8 cellular contexts compared by ENCODE assay signal in the genomic region with DNA sequence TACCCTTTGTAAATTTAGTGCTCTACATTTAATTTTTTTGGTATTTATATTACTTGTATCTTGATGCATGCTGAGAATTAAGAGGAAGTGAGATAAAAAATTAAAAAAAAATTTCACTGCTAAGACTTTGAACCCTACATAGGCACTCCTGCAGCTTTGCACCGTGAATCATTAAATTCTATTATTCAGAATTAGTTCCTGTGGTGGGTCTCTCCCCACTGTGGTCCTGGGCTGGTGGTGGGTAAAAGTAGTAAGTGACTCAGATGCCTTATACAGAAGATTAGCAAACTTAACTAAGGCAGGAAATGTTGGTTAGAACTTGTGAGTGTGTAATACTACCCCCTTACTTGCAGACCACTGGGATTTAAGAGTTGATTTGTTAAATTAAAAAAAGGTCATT.
DNase-seq lines count a peak whose midpoint lies in the region; ATAC-seq and TF ChIP-seq lines count a peak whose summit lies in the region.

No MANE protein-coding gene starts in this region.

- peaks cover 20% of the 10 kb centered on the region for H3K4me1 Mint-ChIP-seq in activated naive CD4-positive, alpha-beta T cell treated with anti-CD3 and anti-CD28 coated beads for 36 hours (ENCODE audit: low read depth)
- peaks cover 14% of the 10 kb centered on the region for H3K4me1 Mint-ChIP-seq in activated naive CD4-positive, alpha-beta T cell treated with anti-CD3 and anti-CD28 coated beads, Interleukin-2, amount 10 ng/mL, durations not matched to agents 7 days and 5 days
- H3K4me1 Mint-ChIP-seq in immature natural killer cell: peaks cover 47 to 61% of the 10 kb centered on the region in 2 donors
- H3K4me1 Mint-ChIP-seq in stimulated activated naive CD8-positive, alpha-beta T cell treated with anti-CD3 and anti-CD28 coated beads, Interleukin-15, Interleukin-2, amounts not matched to agents 100 ng/mL and 50 ng/mL, for 24 hours (ENCODE audit: low read depth): peaks cover 65% of the 10 kb centered on the region

- no peaks in the 10 kb centered on the region for H3K27me3 ChIP-seq in RWPE2 (ENCODE audit: insufficient read depth, poor library complexity, severe bottlenecking)
- no peaks in the 10 kb centered on the region for H3K27me3 ChIP-seq in right atrium auricular region

- H3K4me3 ChIP-seq in RWPE2 (ENCODE audit: severe bottlenecking): no peak overlapping the region
- H3K4me3 ChIP-seq in right atrium auricular region: no peak overlapping the region

- intact Hi-C loops in activated naive CD4-positive, alpha-beta T cell treated with anti-CD3 and anti-CD28 coated beads for 36 hours (cut with micrococcal nuclease): no loop called here

- H3K9me3 ChIP-seq in RWPE2 (ENCODE audit: severe bottlenecking): no peaks in the 10 kb centered on the region
- no peaks in the 10 kb centered on the region for H3K9me3 ChIP-seq in right atrium auricular region

- peaks cover 1% of the 10 kb centered on the region for H3K36me3 Mint-ChIP-seq in activated naive CD4-positive, alpha-beta T cell treated with anti-CD3 and anti-CD28 coated beads for 36 hours (ENCODE audit: low read depth)
- H3K36me3 Mint-ChIP-seq in activated naive CD4-positive, alpha-beta T cell treated with anti-CD3 and anti-CD28 coated beads, Interleukin-2, amount 10 ng/mL, durations not matched to agents 7 days and 5 days: peaks cover 43% of the 10 kb centered on the region
- peaks cover 10 to 32% (median 16%) of the 10 kb centered on the region in 3 donors for H3K36me3 Mint-ChIP-seq in immature natural killer cell
- peaks cover 19% of the 10 kb centered on the region for H3K36me3 Mint-ChIP-seq in stimulated activated naive CD8-positive, alpha-beta T cell treated with anti-CD3 and anti-CD28 coated beads, Interleukin-15, Interleukin-2, amounts not matched to agents 100 ng/mL and 50 ng/mL, for 24 hours (ENCODE audit: low read depth)

- no peaks in the 10 kb centered on the region for H3K27me3 Mint-ChIP-seq in activated naive CD4-positive, alpha-beta T cell treated with anti-CD3 and anti-CD28 coated beads for 36 hours (ENCODE audit: low read depth)
- H3K27me3 Mint-ChIP-seq in activated naive CD4-positive, alpha-beta T cell treated with anti-CD3 and anti-CD28 coated beads, Interleukin-2, amount 10 ng/mL, durations not matched to agents 7 days and 5 days: no peaks in the 10 kb centered on the region
- H3K27me3 Mint-ChIP-seq in immature natural killer cell (ENCODE audit: low read depth in 3 of 3): peaks cover 0 to 6% (median 0%) of the 10 kb centered on the region in 3 donors
- H3K27me3 Mint-ChIP-seq in stimulated activated naive CD8-positive, alpha-beta T cell treated with anti-CD3 and anti-CD28 coated beads, Interleukin-15, Interleukin-2, amounts not matched to agents 100 ng/mL and 50 ng/mL, for 24 hours: no peaks in the 10 kb centered on the region

- no peak overlapping the region for H3K4me3 Mint-ChIP-seq in activated naive CD4-positive, alpha-beta T cell treated with anti-CD3 and anti-CD28 coated beads for 36 hours
- H3K4me3 Mint-ChIP-seq in activated naive CD4-positive, alpha-beta T cell treated with anti-CD3 and anti-CD28 coated beads, Interleukin-2, amount 10 ng/mL, durations not matched to agents 7 days and 5 days: no peak overlapping the region
- peak overlapping the region; percentile 62 to 86 (median 77) for H3K4me3 Mint-ChIP-seq in immature natural killer cell
- H3K4me3 Mint-ChIP-seq in stimulated activated naive CD8-positive, alpha-beta T cell treated with anti-CD3 and anti-CD28 coated beads, Interleukin-15, Interleukin-2, amounts not matched to agents 100 ng/mL and 50 ng/mL, for 24 hours: peak overlapping the region; percentile 37

- TF ChIP-seq CTCF in RWPE2 (IDR thresholded peaks at IDR 0.05; ENCODE audit: poor library complexity, severe bottlenecking): no peak
- no peak for TF ChIP-seq CTCF in right atrium auricular region (IDR thresholded peaks at IDR 0.05)

- H3K36me3 ChIP-seq in RWPE2 (ENCODE audit: low read depth) (peaks cover 58% of the 10 kb centered on the region), right atrium auricular region (peaks cover 36% of the 10 kb centered on the region)

- CTCF ChIA-PET in activated naive CD4-positive, alpha-beta T cell treated with anti-CD3 and anti-CD28 coated beads for 36 hours (lab: Charles Lee): no interaction called here
- CTCF ChIA-PET in activated naive CD4-positive, alpha-beta T cell treated with anti-CD3 and anti-CD28 coated beads, Interleukin-2, amount 10 ng/mL, durations not matched to agents 7 days and 5 days (lab: Charles Lee): interaction anchor here (1.5 to 6.2 kb wide), 2 partner anchors 22 to 189 kb away, joined by 3 to 75 read pairs; no protein-coding TSS in a partner anchor

- DNase-seq in activated naive CD4-positive, alpha-beta T cell treated with anti-CD3 and anti-CD28 coated beads for 36 hours: peak; percentile 40
- DNase-seq in activated naive CD4-positive, alpha-beta T cell treated with anti-CD3 and anti-CD28 coated beads, Interleukin-2, amount 10 ng/mL, durations not matched to agents 7 days and 5 days: no peak
- DNase-seq in RWPE2 (ENCODE audit: low spot score) (no peak), immature natural killer cell (peak; percentile 41 to 63 (median 44)), right atrium auricular region (ENCODE audit: low spot score) (no peak), iPS-NIHi7 (ENCODE audit: extremely low spot score) (no peak)

- peak; percentile 46; the same call in 2 of the 3 replicates for ATAC-seq in RWPE2 (ENCODE audit: low read depth)
- no peak for ATAC-seq in GM21717 (IDR thresholded peaks at IDR 0.05; ENCODE audit: unreplicated experiment)

- H3K27ac ChIP-seq in RWPE2 (ENCODE audit: poor library complexity, severe bottlenecking) (peak overlapping the region; percentile 74), right atrium auricular region (no peak overlapping the region)

- H3K4me1 ChIP-seq in RWPE2 (ENCODE audit: insufficient read depth, poor library complexity, severe bottlenecking) (peaks cover 35% of the 10 kb centered on the region), right atrium auricular region (peaks cover 0 to 30% of the 10 kb centered on the region in 2 donors)

- no peaks in the 10 kb centered on the region for H3K9me3 Mint-ChIP-seq in activated naive CD4-positive, alpha-beta T cell treated with anti-CD3 and anti-CD28 coated beads for 36 hours
- H3K9me3 Mint-ChIP-seq in activated naive CD4-positive, alpha-beta T cell treated with anti-CD3 and anti-CD28 coated beads, Interleukin-2, amount 10 ng/mL, durations not matched to agents 7 days and 5 days: no peaks in the 10 kb centered on the region
- H3K9me3 Mint-ChIP-seq in immature natural killer cell: no peaks in the 10 kb centered on the region
- no peaks in the 10 kb centered on the region for H3K9me3 Mint-ChIP-seq in stimulated activated naive CD8-positive, alpha-beta T cell treated with anti-CD3 and anti-CD28 coated beads, Interleukin-15, Interleukin-2, amounts not matched to agents 100 ng/mL and 50 ng/mL, for 24 hours

- no peak overlapping the region for H3K27ac Mint-ChIP-seq in activated naive CD4-positive, alpha-beta T cell treated with anti-CD3 and anti-CD28 coated beads for 36 hours
- H3K27ac Mint-ChIP-seq in activated naive CD4-positive, alpha-beta T cell treated with anti-CD3 and anti-CD28 coated beads, Interleukin-2, amount 10 ng/mL, durations not matched to agents 7 days and 5 days: no peak overlapping the region
- H3K27ac Mint-ChIP-seq in immature natural killer cell: peak overlapping the region; percentile 45 to 96 (median 88)
- H3K27ac Mint-ChIP-seq in stimulated activated naive CD8-positive, alpha-beta T cell treated with anti-CD3 and anti-CD28 coated beads, Interleukin-15, Interleukin-2, amounts not matched to agents 100 ng/mL and 50 ng/mL, for 24 hours: peak overlapping the region; percentile 89

Comparison
In these comparisons a context has a peak if more than half of its experiments do, and no peak if none do; other contexts are left out.
1. DNase-seq: peak in activated naive CD4-positive, alpha-beta T cell treated with anti-CD3 and anti-CD28 coated beads for 36 hours (single experiment) and immature natural killer cell (3 of 3); none in activated naive CD4-positive, alpha-beta T cell treated with anti-CD3 and anti-CD28 coated beads, Interleukin-2, amount 10 ng/mL, durations not matched to agents 7 days and 5 days (single experiment), RWPE2 (single experiment), right atrium auricular region (single experiment) and iPS-NIHi7 (single experiment).
2. H3K27ac Mint-ChIP-seq: peak in immature natural killer cell (6 of 6) and stimulated activated naive CD8-positive, alpha-beta T cell treated with anti-CD3 and anti-CD28 coated beads, Interleukin-15, Interleukin-2, amounts not matched to agents 100 ng/mL and 50 ng/mL, for 24 hours (single experiment); none in activated naive CD4-positive, alpha-beta T cell treated with anti-CD3 and anti-CD28 coated beads for 36 hours (single experiment) and activated naive CD4-positive, alpha-beta T cell treated with anti-CD3 and anti-CD28 coated beads, Interleukin-2, amount 10 ng/mL, durations not matched to agents 7 days and 5 days (single experiment).
3. H3K4me3 Mint-ChIP-seq: peak in immature natural killer cell (5 of 5) and stimulated activated naive CD8-positive, alpha-beta T cell treated with anti-CD3 and anti-CD28 coated beads, Interleukin-15, Interleukin-2, amounts not matched to agents 100 ng/mL and 50 ng/mL, for 24 hours (single experiment); none in activated naive CD4-positive, alpha-beta T cell treated with anti-CD3 and anti-CD28 coated beads for 36 hours (single experiment) and activated naive CD4-positive, alpha-beta T cell treated with anti-CD3 and anti-CD28 coated beads, Interleukin-2, amount 10 ng/mL, durations not matched to agents 7 days and 5 days (single experiment).